11 cellular contexts compared by ENCODE assay signal in the genomic region with DNA sequence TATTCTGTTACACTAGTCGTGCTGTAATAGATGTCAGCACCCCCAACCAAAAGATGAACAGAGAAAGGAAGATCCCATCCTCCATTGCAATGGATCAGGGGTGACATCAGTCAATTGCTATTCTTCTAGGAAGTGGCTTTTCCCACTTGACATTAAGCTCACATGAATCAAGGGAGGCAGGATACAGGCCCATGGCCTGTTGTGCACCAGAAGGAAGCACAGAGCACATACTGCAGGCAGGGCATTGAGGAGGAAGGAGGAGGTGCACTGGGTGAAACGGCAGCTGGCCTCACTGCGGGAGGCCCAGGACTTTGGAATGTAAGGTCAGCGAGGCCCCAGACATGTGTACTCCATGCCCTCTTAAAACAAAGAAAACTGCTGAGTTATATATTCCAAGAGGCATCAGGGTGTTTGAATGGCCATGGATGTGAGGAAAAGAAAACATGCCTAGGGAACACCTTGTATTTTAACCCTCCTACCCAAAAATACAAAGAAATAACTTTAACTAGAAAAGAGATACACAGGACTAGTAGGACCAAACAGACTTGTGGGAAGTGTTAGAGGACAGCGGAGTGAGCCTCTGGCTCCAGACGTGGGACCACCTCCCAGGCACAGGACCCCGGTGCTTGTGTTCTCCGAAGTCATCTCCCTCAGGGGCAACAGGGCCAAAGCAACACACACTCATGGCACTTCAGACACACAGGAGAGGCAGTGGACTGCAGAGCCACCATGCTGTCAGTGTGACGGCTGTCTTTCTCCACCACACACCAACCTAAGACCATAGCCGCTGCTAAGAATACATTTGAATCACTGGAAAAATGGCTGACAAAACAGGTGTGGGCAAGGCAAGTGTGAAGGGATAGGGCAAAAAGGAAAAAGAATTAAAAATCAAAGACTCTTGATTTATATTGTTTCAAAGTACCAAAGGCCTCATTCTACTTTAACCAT. TPM values are rescaled to one million over a fixed set of nuclear protein-coding genes. Genes with fewer than 3 reads are reported as not detected.
DNase-seq lines count a peak whose midpoint lies in the region; ATAC-seq lines count a peak whose summit lies in the region.
"Had no signal": no experiment of that assay in that cellular context is flagged by ENCODE, and none has a peak within 500 bp of the region (broad histone marks: within the 10 kb centered on the region; RNA-seq: fewer than 3 reads in every experiment).

No MANE protein-coding gene starts in this region.

- 72% methylated on average over 10 of the region's 10 CpGs for WGBS in right cardiac atrium

- no peak overlapping the region for H3K27ac ChIP-seq in right cardiac atrium (ENCODE audit: low read length)
- H3K27ac ChIP-seq: BLaER1 had no signal

- intact Hi-C loops in right cardiac atrium (cut with DNase I) (loop anchor here in 1 of 4 donors (10.0 kb wide), 1 partner anchor 367 kb away; no protein-coding TSS in a partner anchor), Right ventricle myocardium inferior (cut with DNase I) (no loop called here)

- DNase-seq in right cardiac atrium: peak in 1 of 3 donors; percentile 44
- no peak for DNase-seq in Right ventricle myocardium inferior (ENCODE audit: missing footprints)
- peak; percentile 77 for DNase-seq in amniotic epithelial cell (ENCODE audit: low read depth)
- DNase-seq in left kidney (ENCODE audit: low read depth, low spot score): peak; percentile 88
- no peak for DNase-seq in NCI-H187 (lab: John Stamatoyannopoulos, UW)
- DNase-seq in NCI-H2081 treated with DMSO at 0.1 percent for 48 hours (lab: John Stamatoyannopoulos, UW): no peak
- DNase-seq: naive B cell, OCI-M1 had no signal

- peak; percentile 72 to 78 for ATAC-seq in right cardiac atrium
- no peak for ATAC-seq in Right ventricle myocardium inferior
- ATAC-seq in GM19023 (IDR thresholded peaks at IDR 0.05; ENCODE audit: unreplicated experiment): no peak
- ATAC-seq in GM21390 (IDR thresholded peaks at IDR 0.05; ENCODE audit: unreplicated experiment): no peak

- no peaks in the 10 kb centered on the region for H3K9me3 ChIP-seq in right cardiac atrium (ENCODE audit: control insufficient read depth, low read length)
- H3K9me3 ChIP-seq: BLaER1 had no signal

- H3K27me3 ChIP-seq in right cardiac atrium (ENCODE audit: control insufficient read depth, insufficient read depth): no peaks in the 10 kb centered on the region
- H3K27me3 ChIP-seq: BLaER1 had no signal

- peaks cover 3% of the 10 kb centered on the region for H3K4me1 ChIP-seq in right cardiac atrium (ENCODE audit: control insufficient read depth, insufficient read depth, low read length)

- no peak overlapping the region for H3K4me3 ChIP-seq in right cardiac atrium (ENCODE audit: low read length)
- H3K4me3 ChIP-seq: BLaER1 had no signal

RNA-seq across cellular contexts. Expression of gene RIOK3, which starts 51.4 kb away (rescaled TPM):
- total RNA-seq in right cardiac atrium (10 to 100 TPM; 49.0 to 52.3 (median 50.8) TPM), Right ventricle myocardium inferior (49.3 TPM)
- polyA plus RNA-seq in right cardiac atrium: 31.3 TPM

Comparison
In these comparisons a context has a peak if more than half of its experiments do, and no peak if none do; other contexts are left out.
1. ATAC-seq: peak in right cardiac atrium (2 of 2); none in Right ventricle myocardium inferior (single experiment), GM19023 (single experiment) and GM21390 (single experiment).
2. DNase-seq: peak in amniotic epithelial cell (single experiment) and left kidney (single experiment); none in Right ventricle myocardium inferior (single experiment), NCI-H187 (0 of 2) and NCI-H2081 treated with DMSO at 0.1 percent for 48 hours (single experiment).